In genomic region chr4:186809070-186809469, GRCh38 we compare ENCODE assay signal across 22 cellular contexts.
"Had no signal": no experiment of that assay in that cellular context is flagged by ENCODE, and none has a peak within 500 bp of the region (broad histone marks: within the 10 kb centered on the region; RNA-seq: fewer than 3 reads in every experiment).

No MANE protein-coding gene starts in this region.

- H3K4me3 Mint-ChIP-seq: dendritic cell treated with granulocyte-macrophage colony-stimulating factor and Interleukin-4, amounts not matched to agents 40 ng/mL and 50 ng/mL, for 4 days; effector memory CD8-positive, alpha-beta T cell; natural killer cell; neural progenitor cell; stimulated activated memory B cell treated with anti-CD40 and anti-IgM and Interleukin-4, amounts not matched to agents 10 μg/mL and 1 μg/mL and 100 μg/mL, for 72 hours; stimulated activated naive CD8-positive, alpha-beta T cell treated with anti-CD3 and anti-CD28 coated beads, Interleukin-15, Interleukin-2, amounts not matched to agents 100 ng/mL and 50 ng/mL, for 24 hours had no signal

- H3K4me1 ChIP-seq: foreskin keratinocyte, spleen, tibial artery, upper lobe of left lung had no signal

- H3K36me3 Mint-ChIP-seq: natural killer cell; neural progenitor cell; stimulated activated memory B cell treated with anti-CD40 and anti-IgM and Interleukin-4, amounts not matched to agents 10 μg/mL and 1 μg/mL and 100 μg/mL, for 72 hours had no signal

- H3K27me3 Mint-ChIP-seq: dendritic cell treated with granulocyte-macrophage colony-stimulating factor and Interleukin-4, amounts not matched to agents 40 ng/mL and 50 ng/mL, for 4 days; effector memory CD8-positive, alpha-beta T cell; progenitor cell of endocrine pancreas; stimulated activated memory B cell treated with anti-CD40 and anti-IgM and Interleukin-4, amounts not matched to agents 10 μg/mL and 1 μg/mL and 100 μg/mL, for 72 hours; stimulated activated naive CD8-positive, alpha-beta T cell treated with anti-CD3 and anti-CD28 coated beads, Interleukin-15, Interleukin-2, amounts not matched to agents 100 ng/mL and 50 ng/mL, for 24 hours had no signal

- DNase-seq: effector memory CD8-positive, alpha-beta T cell; esophagus squamous epithelium; foreskin keratinocyte; left colon; left ventricle myocardium superior; mucosa of descending colon; natural killer cell; nucleus accumbens; right cardiac atrium; spleen; stimulated activated CD4-positive, alpha-beta T cell treated with anti-CD3 and anti-CD28 coated beads, Interleukin-1b, Interleukin-23, amount 100 ng/mL, for 48 hours; stimulated activated CD4-positive, alpha-beta T cell treated with anti-CD3 and anti-CD28 coated beads, Interleukin-4, amount 100 ng/mL, for 24 hours; tibial artery; upper lobe of left lung had no signal

- H3K4me3 ChIP-seq: esophagus squamous epithelium, lung, mucosa of descending colon, neural progenitor cell, pancreas, spleen, tibial artery, upper lobe of left lung, uterus had no signal

- H3K27ac Mint-ChIP-seq: dendritic cell treated with granulocyte-macrophage colony-stimulating factor and Interleukin-4, amounts not matched to agents 40 ng/mL and 50 ng/mL, for 4 days; effector memory CD8-positive, alpha-beta T cell; natural killer cell; neural progenitor cell; progenitor cell of endocrine pancreas; stimulated activated memory B cell treated with anti-CD40 and anti-IgM and Interleukin-4, amounts not matched to agents 10 μg/mL and 1 μg/mL and 100 μg/mL, for 72 hours; stimulated activated naive CD8-positive, alpha-beta T cell treated with anti-CD3 and anti-CD28 coated beads, Interleukin-15, Interleukin-2, amounts not matched to agents 100 ng/mL and 50 ng/mL, for 24 hours had no signal

- H3K4me2 ChIP-seq: neural progenitor cell had no signal

- H3K4me1 Mint-ChIP-seq: natural killer cell; stimulated activated memory B cell treated with anti-CD40 and anti-IgM and Interleukin-4, amounts not matched to agents 10 μg/mL and 1 μg/mL and 100 μg/mL, for 72 hours had no signal

- H3K36me3 ChIP-seq: esophagus squamous epithelium, neural progenitor cell, pancreas, spleen, tibial artery, upper lobe of left lung, uterus had no signal

- ATAC-seq: effector memory CD8-positive, alpha-beta T cell; left ventricle myocardium superior; natural killer cell; right cardiac atrium; stimulated activated memory B cell treated with anti-CD40 and anti-IgM and Interleukin-4, amounts not matched to agents 10 μg/mL and 1 μg/mL and 100 μg/mL, for 72 hours had no signal

- H3K9me3 ChIP-seq: esophagus squamous epithelium, mucosa of descending colon, pancreas, tibial artery, upper lobe of left lung, uterus had no signal

- H3K9ac ChIP-seq: neural progenitor cell had no signal

- H3K9me3 Mint-ChIP-seq: stimulated activated memory B cell treated with anti-CD40 and anti-IgM and Interleukin-4, amounts not matched to agents 10 μg/mL and 1 μg/mL and 100 μg/mL, for 72 hours had no signal

- H2AFZ ChIP-seq: neural progenitor cell had no signal

- H3K27ac ChIP-seq: esophagus squamous epithelium, foreskin keratinocyte, neural progenitor cell, pancreas, spleen, tibial artery, upper lobe of left lung, uterus had no signal

- H3K27me3 ChIP-seq: esophagus squamous epithelium, foreskin keratinocyte, neural progenitor cell, pancreas, spleen, tibial artery, upper lobe of left lung, uterus had no signal
